ENCODE assay signal across 8 cellular contexts in genomic region chr11:61021661-61022212, GRCh38. TPM values are rescaled to one million over a fixed set of nuclear protein-coding genes. Genes with fewer than 3 reads are reported as not detected.
DNase-seq lines count a peak whose midpoint lies in the region; ATAC-seq and TF ChIP-seq lines count a peak whose summit lies in the region.

No MANE protein-coding gene starts in this region.

- CTCF ChIA-PET in IMR-90 (lab: Yijun Ruan, JAX), result no interaction called here

- no peak overlapping the region for H4K5ac ChIP-seq in IMR-90 (ENCODE audit: low read depth, low read length)

- no peaks in the 10 kb centered on the region for H3K9me1 ChIP-seq in IMR-90 (ENCODE audit: insufficient read depth, low read length)

- H3K4ac ChIP-seq in IMR-90 (ENCODE audit: low read depth, low read length), result no peak overlapping the region

- H4K8ac ChIP-seq in IMR-90 (ENCODE audit: low read depth in 2 of 2, low read length in 2 of 2), result no peak overlapping the region

- H3K23ac ChIP-seq in IMR-90 (ENCODE audit: low read depth, low read length), result no peak overlapping the region

- no peak overlapping the region for H2BK20ac ChIP-seq in IMR-90 (ENCODE audit: low read depth, low read length)

- DNase-seq in IMR-90, result no peak
- DNase-seq in activated CD8-positive, alpha-beta memory T cell treated with anti-CD3 and anti-CD28 coated beads for 24 hours, result peak; percentile 88
- DNase-seq in stimulated activated CD8-positive, alpha-beta memory T cell treated with anti-CD3 and anti-CD28 coated beads, Interleukin-12 subunit alpha, Interleukin-12 subunit beta, amount 100 ng/mL, for 4 hours (ENCODE audit: low read depth), result peak; percentile 78
- no peak for DNase-seq in DMS 273 (lab: John Stamatoyannopoulos, UW; ENCODE audit: unreplicated experiment)
- DNase-seq in adrenal gland, result no peak
- DNase-seq in NCI-H2196 treated with DMSO at 0.1 percent for 48 hours (lab: John Stamatoyannopoulos, UW; ENCODE audit: unreplicated experiment), result no peak

- intact Hi-C loops in IMR-90 (cut with micrococcal nuclease) (no loop called here), adrenal gland (cut with DNase I) (no loop called here)

- H3K4me1 ChIP-seq in IMR-90 (ENCODE audit: control insufficient read depth, insufficient read depth, low read length) (no peaks in the 10 kb centered on the region), iPS-18a (ENCODE audit: control insufficient read depth, low read depth, low read length) (peaks cover 13% of the 10 kb centered on the region), adrenal gland (replicated peaks in 1 of 2) (no peaks in the 10 kb centered on the region)

- no peak overlapping the region for H2AFZ ChIP-seq in IMR-90 (replicated peaks; ENCODE audit: low read length, poor library complexity)

- H3K14ac ChIP-seq in IMR-90 (replicated peaks; ENCODE audit: low read depth, low read length), result no peak overlapping the region

- TF ChIP-seq RAD21 in IMR-90 (IDR thresholded peaks at IDR 0.05; ENCODE audit: low read length), result no peak

- no peak overlapping the region for H2AK5ac ChIP-seq in IMR-90 (ENCODE audit: low read depth, low read length)

- TF ChIP-seq CTCF in IMR-90 (conservative IDR thresholded peaks at IDR 0.05; ENCODE audit: low read depth, low read length), result no peak
- no peak for TF ChIP-seq CTCF in adrenal gland (IDR thresholded peaks at IDR 0.05)

- peak overlapping the region; percentile 9 for H2AK9ac ChIP-seq in IMR-90 (replicated peaks; ENCODE audit: low read depth, low read length, poor library complexity)

- ATAC-seq in IMR-90 (ENCODE audit: low read depth), result no peak
- ATAC-seq in GM18870 (IDR thresholded peaks at IDR 0.05; ENCODE audit: unreplicated experiment), result no peak

- peaks cover 53% of the 10 kb centered on the region for H3K27me3 ChIP-seq in IMR-90 (ENCODE audit: control insufficient read depth, insufficient read depth, low read length)
- peaks cover 26% of the 10 kb centered on the region for H3K27me3 ChIP-seq in iPS-18a (ENCODE audit: control insufficient read depth, insufficient read depth, low read length)
- peaks cover 21% of the 10 kb centered on the region for H3K27me3 ChIP-seq in adrenal gland

- H3K9me3 ChIP-seq in IMR-90 (ENCODE audit: control insufficient read depth, insufficient read depth, low read length) (no peaks in the 10 kb centered on the region), iPS-18a (ENCODE audit: control insufficient read depth, low read depth, low read length) (no peaks in the 10 kb centered on the region), adrenal gland (replicated peaks in 1 of 3) (no peaks in the 10 kb centered on the region)

- no peak overlapping the region for H3K4me2 ChIP-seq in IMR-90 (ENCODE audit: low read depth, low read length)

- BruUV-seq in IMR-90 (replicated peaks; lab: Mats Ljungman, UMichigan), result no TSS peak

- 80% methylated on average over 1 of the region's 14 CpGs; no CpG with 5 or more reads in 1 of the 2 experiments for WGBS in IMR-90 (ENCODE audit: extremely low coverage in 2 of 2, insufficient read length in 1 of 2), 2 experiments
- WGBS in adrenal gland, 4 donors, result 19 to 54% (median 39%) methylated on average over 3 to 14 of the region's 14 CpGs

- TF ChIP-seq POLR2A in IMR-90 (IDR thresholded peaks at IDR 0.05; ENCODE audit: low read depth, low read length) (no peak), adrenal gland (IDR thresholded peaks at IDR 0.05) (no peak)

- POLR2A ChIA-PET in IMR-90 (lab: Charles Lee; ENCODE audit: unreplicated experiment), result no interaction called here

- H3K27ac ChIP-seq in IMR-90 (ENCODE audit: insufficient read depth, low read length) (no peak overlapping the region), iPS-18a (ENCODE audit: low read length) (no peak overlapping the region), adrenal gland (no peak overlapping the region)

- H2BK120ac ChIP-seq in IMR-90 (ENCODE audit: low read depth, low read length), result no peak overlapping the region

- no peak overlapping the region for H3K9ac ChIP-seq in IMR-90 (ENCODE audit: low read depth, low read length)
- no peak overlapping the region for H3K9ac ChIP-seq in iPS-18a (ENCODE audit: low read length)

- H3K79me1 ChIP-seq in IMR-90 (ENCODE audit: low read depth in 1 of 2, low read length in 2 of 2), result no peaks in the 10 kb centered on the region

- H3K36me3 ChIP-seq in IMR-90 (ENCODE audit: control insufficient read depth, insufficient read depth, low read length), result no peaks in the 10 kb centered on the region
- no peaks in the 10 kb centered on the region for H3K36me3 ChIP-seq in iPS-18a (ENCODE audit: control insufficient read depth, low read depth, low read length)
- no peaks in the 10 kb centered on the region for H3K36me3 ChIP-seq in adrenal gland (replicated peaks in 1 of 2)

- no peak overlapping the region for H2BK15ac ChIP-seq in IMR-90 (ENCODE audit: low read depth, low read length)

- H3K56ac ChIP-seq in IMR-90 (ENCODE audit: extremely low read depth, insufficient read depth, low read length), result no peak overlapping the region

- no peak overlapping the region for H4K91ac ChIP-seq in IMR-90 (ENCODE audit: insufficient read depth, low read depth, low read length)

- no peak overlapping the region for H2BK5ac ChIP-seq in IMR-90 (ENCODE audit: low read depth, low read length, poor library complexity, severe bottlenecking)

- no peak overlapping the region for H3K18ac ChIP-seq in IMR-90 (ENCODE audit: low read depth, low read length)

- dilution Hi-C loops in IMR-90 (cut with HindIII; ENCODE audit: low sequenced_read_pairs, unreplicated experiment), result no loop called here

- in situ Hi-C loops in IMR-90 (cut with MboI; ENCODE audit: low sequenced_read_pairs), result no loop called here

- H3K4me3 ChIP-seq in IMR-90 (ENCODE audit: insufficient read depth, low read depth, low read length) (no peak overlapping the region), iPS-18a (ENCODE audit: low read length) (peak overlapping the region; percentile 41), adrenal gland (no peak overlapping the region)

- H4K20me1 ChIP-seq in IMR-90 (ENCODE audit: insufficient read depth, low read length), result no peaks in the 10 kb centered on the region; the same call in 1 of the 2 replicates

TF ChIP-seq in IMR-90, 13 proteins besides CTCF, POLR2A, EP300 and RAD21:
- TF ChIP-seq ELK1 (IDR thresholded peaks at IDR 0.05; ENCODE audit: borderline replicate concordance, low read depth, low read length), result no peak
- no peak for TF ChIP-seq RFX5 (IDR thresholded peaks at IDR 0.05; ENCODE audit: low read depth, low read length)
- no peak for TF ChIP-seq SMC3 (IDR thresholded peaks at IDR 0.05; ENCODE audit: low read depth, low read length)
- TF ChIP-seq MAFK (IDR thresholded peaks at IDR 0.05; ENCODE audit: low read depth, low read length), result no peak
- no peak for TF ChIP-seq BHLHE40 (IDR thresholded peaks at IDR 0.05; ENCODE audit: low read depth, low read length)
- TF ChIP-seq RCOR1 (IDR thresholded peaks at IDR 0.05; ENCODE audit: insufficient replicate concordance, low read length), result no peak
- no peak for TF ChIP-seq FOS (IDR thresholded peaks at IDR 0.05; ENCODE audit: low read depth, low read length)
- no peak for TF ChIP-seq MAZ (IDR thresholded peaks at IDR 0.05; ENCODE audit: borderline replicate concordance, low read depth, low read length)
TF ChIP-seq in IMR-90: peak in this region for 0.

RNA-seq across cellular contexts. Expression of gene CD6, which starts 50.3 kb away (rescaled TPM):
- not detected in 2 replicates for total RNA-seq in IMR-90 (2012; rRNA removed)
- not detected in 2 replicates for polyA plus RNA-seq in IMR-90 (2012; rRNA removed)
- not detected in 2 replicates for polyA plus RNA-seq in IMR-90 (2012; cell fraction: cytosol; rRNA removed)
- not detected in 2 replicates for polyA plus RNA-seq in IMR-90 (2012; cell fraction: nucleus; rRNA removed; ENCODE audit: low replicate concordance)
- 1 to 10 TPM in 7 of 8 donors, under 1 TPM in 1; 0.81 to 8.4 (median 2.4) TPM for total RNA-seq in adrenal gland
- 1 to 10 TPM in 1 of 3 donors, under 1 TPM in 2; 0.37 to 3.0 (median 0.67) TPM for polyA plus RNA-seq in adrenal gland

Comparison
In these comparisons a context has a peak if more than half of its experiments do, and no peak if none do; other contexts are left out.
1. DNase-seq: peak in activated CD8-positive, alpha-beta memory T cell treated with anti-CD3 and anti-CD28 coated beads for 24 hours (single experiment) and stimulated activated CD8-positive, alpha-beta memory T cell treated with anti-CD3 and anti-CD28 coated beads, Interleukin-12 subunit alpha, Interleukin-12 subunit beta, amount 100 ng/mL, for 4 hours (single experiment); none in IMR-90 (single experiment), DMS 273 (single experiment), adrenal gland (0 of 7) and NCI-H2196 treated with DMSO at 0.1 percent for 48 hours (single experiment).